ENCODE assay signal across 1 cellular context in genomic region chr6:42168650-42169049, GRCh38.
TF ChIP-seq lines count a peak whose summit lies in the region.

No MANE protein-coding gene starts in this region.

TF ChIP-seq in SK-N-SH, 30 proteins besides CTCF, POLR2A, EP300 and RAD21 (continued from another document):
- TF ChIP-seq ZBTB33 (IDR thresholded peaks at IDR 0.05; ENCODE audit: borderline replicate concordance, low read depth) = no peak
- no peak for TF ChIP-seq YY1 (IDR thresholded peaks at IDR 0.05; ENCODE audit: low read depth)
- TF ChIP-seq FOXJ3 (CRISPR knock-in tag; IDR thresholded peaks at IDR 0.05) = no peak
- TF ChIP-seq RXRA (IDR thresholded peaks at IDR 0.05; ENCODE audit: borderline replicate concordance, low read depth) = no peak
- no peak for TF ChIP-seq GATA2 (CRISPR knock-in tag; IDR thresholded peaks at IDR 0.05)
- no peak for TF ChIP-seq FOSL2 (IDR thresholded peaks at IDR 0.05; ENCODE audit: borderline replicate concordance, low read depth)
